2 cellular contexts compared by ENCODE assay signal in the genomic region with DNA sequence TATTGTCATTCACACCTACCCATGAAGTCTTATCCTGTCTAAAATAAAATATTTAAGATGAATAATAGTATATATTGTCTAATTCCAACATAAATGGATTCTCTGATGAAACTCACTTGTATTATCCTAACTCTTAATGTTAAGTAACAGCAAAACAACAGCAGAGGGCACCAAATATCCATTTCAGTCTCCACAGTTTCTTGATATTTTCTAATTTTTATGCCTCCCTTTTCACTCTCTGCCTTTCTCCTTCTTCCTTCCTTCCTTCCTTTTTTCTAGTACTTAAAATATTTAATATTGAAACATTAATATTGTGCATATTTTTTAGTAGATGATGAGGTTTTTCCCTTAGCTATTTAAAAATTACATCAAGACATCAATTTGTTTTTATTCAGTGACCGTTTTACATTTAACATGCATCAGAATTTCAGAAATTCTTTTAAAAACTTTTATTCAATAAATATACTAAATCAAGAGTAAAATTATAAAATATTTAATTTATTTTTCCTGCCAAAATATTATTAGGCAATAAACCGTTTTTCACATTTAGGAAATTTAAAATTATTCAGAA.
A peak's percentile ranks its signal among the peaks of the same experiment; 100 is the strongest.
TF ChIP-seq lines count a peak whose summit lies in the region.

No MANE protein-coding gene starts in this region.

TF ChIP-seq in IMR-90, 13 proteins besides CTCF, POLR2A, EP300 and RAD21 (continued from another document):
- TF ChIP-seq CHD1 (IDR thresholded peaks at IDR 0.05; ENCODE audit: low read depth, low read length) (no peak), NFE2L2 (IDR thresholded peaks at IDR 0.05; ENCODE audit: low read depth, low read length) (no peak), SMC3 (IDR thresholded peaks at IDR 0.05; ENCODE audit: low read depth, low read length) (peak; percentile 65)
- TF ChIP-seq, protein P1, sequence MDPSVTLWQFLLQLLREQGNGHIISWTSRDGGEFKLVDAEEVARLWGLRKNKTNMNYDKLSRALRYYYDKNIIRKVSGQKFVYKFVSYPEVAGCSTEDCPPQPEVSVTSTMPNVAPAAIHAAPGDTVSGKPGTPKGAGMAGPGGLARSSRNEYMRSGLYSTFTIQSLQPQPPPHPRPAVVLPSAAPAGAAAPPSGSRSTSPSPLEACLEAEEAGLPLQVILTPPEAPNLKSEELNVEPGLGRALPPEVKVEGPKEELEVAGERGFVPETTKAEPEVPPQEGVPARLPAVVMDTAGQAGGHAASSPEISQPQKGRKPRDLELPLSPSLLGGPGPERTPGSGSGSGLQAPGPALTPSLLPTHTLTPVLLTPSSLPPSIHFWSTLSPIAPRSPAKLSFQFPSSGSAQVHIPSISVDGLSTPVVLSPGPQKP (IDR thresholded peaks at IDR 0.05; ENCODE audit: borderline replicate concordance, low read depth, low read length) = no peak

TF ChIP-seq in neural cell, 6 proteins besides CTCF, POLR2A, EP300 and RAD21 (continued from another document):
- TF ChIP-seq REST (IDR thresholded peaks at IDR 0.05; ENCODE audit: borderline replicate concordance) (no peak), EZH2 (IDR thresholded peaks at IDR 0.05; ENCODE audit: borderline replicate concordance, insufficient read depth, low read length, poor library complexity, severe bottlenecking) (no peak), POLR2AphosphoS5 (IDR thresholded peaks at IDR 0.05) (no peak), SMC3 (conservative IDR thresholded peaks at IDR 0.05; ENCODE audit: poor library complexity) (peak; percentile 95), TAF1 (IDR thresholded peaks at IDR 0.05; ENCODE audit: low read depth) (no peak)
